In genomic region chr6:106894978-106895702, GRCh38 we compare ENCODE assay signal across 13 cellular contexts.
DNase-seq lines count a peak whose midpoint lies in the region; ATAC-seq and TF ChIP-seq lines count a peak whose summit lies in the region.
"Had no signal": no experiment of that assay in that cellular context is flagged by ENCODE, and none has a peak within 500 bp of the region (broad histone marks: within the 10 kb centered on the region; RNA-seq: fewer than 3 reads in every experiment).

No MANE protein-coding gene starts in this region.

- no peak overlapping the region for H3K4me3 ChIP-seq in breast epithelium
- H3K4me3 ChIP-seq: skin epidermis, tibial nerve had no signal

- TF ChIP-seq POLR2A in breast epithelium (IDR thresholded peaks at IDR 0.05) = no peak

- BruUV-seq in MCF 10A (replicated peaks; lab: Mats Ljungman, UMichigan) = no TSS peak

- peak; percentile 31 for ATAC-seq in activated T-helper 17 cell treated with anti-CD3 and anti-CD28 coated beads, Interleukin-2, amount 50 U/mL, for 72 hours (replicated peaks)
- ATAC-seq in activated CD8-positive, alpha-beta T cell treated with anti-CD3 and anti-CD28 coated beads, Interleukin-2, amount 10 ng/mL, durations not matched to agents 7 days and 5 days = no peak

- no peak overlapping the region for H3K4me3 Mint-ChIP-seq in MCF 10A (ENCODE audit: unreplicated experiment)
- no peak overlapping the region for H3K4me3 Mint-ChIP-seq in activated T-helper 17 cell treated with anti-CD3 and anti-CD28 coated beads, Interleukin-2, amount 50 U/mL, for 72 hours
- no peak overlapping the region for H3K4me3 Mint-ChIP-seq in activated CD8-positive, alpha-beta T cell treated with anti-CD3 and anti-CD28 coated beads, Interleukin-2, amount 10 ng/mL, durations not matched to agents 7 days and 5 days
- H3K4me3 Mint-ChIP-seq: nephron progenitor cell had no signal

- H3K4me1 ChIP-seq in breast epithelium = no peaks in the 10 kb centered on the region
- H3K4me1 ChIP-seq: tibial nerve had no signal

- no peak overlapping the region for H3K27ac ChIP-seq in breast epithelium
- H3K27ac ChIP-seq: skin epidermis, tibial nerve had no signal

- H3K27me3 ChIP-seq in breast epithelium = no peaks in the 10 kb centered on the region
- H3K27me3 ChIP-seq: tibial nerve had no signal

- CTCF ChIA-PET in MCF 10A (lab: Yijun Ruan, JAX) = interaction anchor here (0.6 kb wide), 1 partner anchor 448 kb away, joined by 3 read pairs; no protein-coding TSS in a partner anchor
- CTCF ChIA-PET in activated CD8-positive, alpha-beta T cell treated with anti-CD3 and anti-CD28 coated beads, Interleukin-2, amount 10 ng/mL, durations not matched to agents 7 days and 5 days (lab: Charles Lee) = no interaction called here

- TF ChIP-seq CTCF in MCF 10A (IDR thresholded peaks at IDR 0.05; ENCODE audit: unreplicated experiment) (no peak), breast epithelium (IDR thresholded peaks at IDR 0.05) (no peak)

- peaks cover 12% of the 10 kb centered on the region for H3K9me3 Mint-ChIP-seq in MCF 10A (ENCODE audit: unreplicated experiment)
- H3K9me3 Mint-ChIP-seq in activated T-helper 17 cell treated with anti-CD3 and anti-CD28 coated beads, Interleukin-2, amount 50 U/mL, for 72 hours = no peaks in the 10 kb centered on the region
- H3K9me3 Mint-ChIP-seq in activated CD8-positive, alpha-beta T cell treated with anti-CD3 and anti-CD28 coated beads, Interleukin-2, amount 10 ng/mL, durations not matched to agents 7 days and 5 days (ENCODE audit: insufficient read depth) = no peaks in the 10 kb centered on the region

- peak; percentile 59 for DNase-seq in MCF 10A (ENCODE audit: unreplicated experiment)
- DNase-seq in breast epithelium (ENCODE audit: low spot score in 2 of 2) = no peak
- DNase-seq in head of caudate nucleus = peak in 36 of 42 donors; percentile 7 to 80 (median 42)
- no peak for DNase-seq in activated CD8-positive, alpha-beta T cell treated with anti-CD3 and anti-CD28 coated beads, Interleukin-2, amount 10 ng/mL, durations not matched to agents 7 days and 5 days
- DNase-seq in medulla oblongata (ENCODE audit: extremely low spot score) = no peak
- DNase-seq in NCI-H524 treated with DMSO at 0.1 percent for 48 hours (lab: John Stamatoyannopoulos, UW) = no peak
- DNase-seq in posterior cingulate gyrus = no peak
- DNase-seq: anterior cingulate cortex, NCI-H1048, nephron progenitor cell had no signal

- H3K4me1 Mint-ChIP-seq in MCF 10A (ENCODE audit: insufficient read depth, unreplicated experiment) = no peaks in the 10 kb centered on the region
- H3K4me1 Mint-ChIP-seq in activated T-helper 17 cell treated with anti-CD3 and anti-CD28 coated beads, Interleukin-2, amount 50 U/mL, for 72 hours = no peaks in the 10 kb centered on the region
- no peaks in the 10 kb centered on the region for H3K4me1 Mint-ChIP-seq in activated CD8-positive, alpha-beta T cell treated with anti-CD3 and anti-CD28 coated beads, Interleukin-2, amount 10 ng/mL, durations not matched to agents 7 days and 5 days (ENCODE audit: low read depth)

- H3K27me3 Mint-ChIP-seq in MCF 10A (ENCODE audit: insufficient read depth, unreplicated experiment) = no peaks in the 10 kb centered on the region
- H3K27me3 Mint-ChIP-seq in activated T-helper 17 cell treated with anti-CD3 and anti-CD28 coated beads, Interleukin-2, amount 50 U/mL, for 72 hours = peaks cover 22% of the 10 kb centered on the region
- H3K27me3 Mint-ChIP-seq in activated CD8-positive, alpha-beta T cell treated with anti-CD3 and anti-CD28 coated beads, Interleukin-2, amount 10 ng/mL, durations not matched to agents 7 days and 5 days (ENCODE audit: low read depth) = peaks cover 12% of the 10 kb centered on the region

- intact Hi-C loops in MCF 10A (cut with micrococcal nuclease) (no loop called here), breast epithelium (cut with DNase I; ENCODE audit: low total_unique reads) (no loop called here), head of caudate nucleus (cut with DNase I) (no loop called here), posterior cingulate gyrus (cut with DNase I) (no loop called here)

- peak overlapping the region; percentile 85 for H3K27ac Mint-ChIP-seq in MCF 10A (ENCODE audit: low read depth, unreplicated experiment)
- H3K27ac Mint-ChIP-seq in activated T-helper 17 cell treated with anti-CD3 and anti-CD28 coated beads, Interleukin-2, amount 50 U/mL, for 72 hours = no peak overlapping the region
- H3K27ac Mint-ChIP-seq in activated CD8-positive, alpha-beta T cell treated with anti-CD3 and anti-CD28 coated beads, Interleukin-2, amount 10 ng/mL, durations not matched to agents 7 days and 5 days = no peak overlapping the region
- H3K27ac Mint-ChIP-seq: nephron progenitor cell had no signal

- POLR2A ChIA-PET in MCF 10A (lab: Yijun Ruan, JAX) = interaction anchor here (0.6 to 1.6 kb wide), 4 partner anchors 8 to 397 kb away, joined by 3 to 5 read pairs (median 3); no protein-coding TSS in a partner anchor
- POLR2A ChIA-PET in activated CD8-positive, alpha-beta T cell treated with anti-CD3 and anti-CD28 coated beads, Interleukin-2, amount 10 ng/mL, durations not matched to agents 7 days and 5 days (lab: Charles Lee) = no interaction called here

- no peaks in the 10 kb centered on the region for H3K36me3 ChIP-seq in breast epithelium
- H3K36me3 ChIP-seq: tibial nerve had no signal

- H3K9me3 ChIP-seq in breast epithelium = peaks cover 0 to under 1% of the 10 kb centered on the region in 2 donors

- no peaks in the 10 kb centered on the region for H3K36me3 Mint-ChIP-seq in MCF 10A (ENCODE audit: insufficient read depth, unreplicated experiment)
- no peaks in the 10 kb centered on the region for H3K36me3 Mint-ChIP-seq in activated T-helper 17 cell treated with anti-CD3 and anti-CD28 coated beads, Interleukin-2, amount 50 U/mL, for 72 hours (ENCODE audit: low read depth)
- no peaks in the 10 kb centered on the region for H3K36me3 Mint-ChIP-seq in activated CD8-positive, alpha-beta T cell treated with anti-CD3 and anti-CD28 coated beads, Interleukin-2, amount 10 ng/mL, durations not matched to agents 7 days and 5 days (ENCODE audit: low read depth)

Comparison
In these comparisons a context has a peak if more than half of its experiments do, and no peak if none do; other contexts are left out.
1. DNase-seq: peak in MCF 10A (single experiment) and head of caudate nucleus (36 of 42); none in breast epithelium (0 of 2), activated CD8-positive, alpha-beta T cell treated with anti-CD3 and anti-CD28 coated beads, Interleukin-2, amount 10 ng/mL, durations not matched to agents 7 days and 5 days (single experiment), medulla oblongata (single experiment), NCI-H524 treated with DMSO at 0.1 percent for 48 hours (single experiment) and posterior cingulate gyrus (0 of 10).